ENCODE assay signal across 11 cellular contexts in the genomic region with DNA sequence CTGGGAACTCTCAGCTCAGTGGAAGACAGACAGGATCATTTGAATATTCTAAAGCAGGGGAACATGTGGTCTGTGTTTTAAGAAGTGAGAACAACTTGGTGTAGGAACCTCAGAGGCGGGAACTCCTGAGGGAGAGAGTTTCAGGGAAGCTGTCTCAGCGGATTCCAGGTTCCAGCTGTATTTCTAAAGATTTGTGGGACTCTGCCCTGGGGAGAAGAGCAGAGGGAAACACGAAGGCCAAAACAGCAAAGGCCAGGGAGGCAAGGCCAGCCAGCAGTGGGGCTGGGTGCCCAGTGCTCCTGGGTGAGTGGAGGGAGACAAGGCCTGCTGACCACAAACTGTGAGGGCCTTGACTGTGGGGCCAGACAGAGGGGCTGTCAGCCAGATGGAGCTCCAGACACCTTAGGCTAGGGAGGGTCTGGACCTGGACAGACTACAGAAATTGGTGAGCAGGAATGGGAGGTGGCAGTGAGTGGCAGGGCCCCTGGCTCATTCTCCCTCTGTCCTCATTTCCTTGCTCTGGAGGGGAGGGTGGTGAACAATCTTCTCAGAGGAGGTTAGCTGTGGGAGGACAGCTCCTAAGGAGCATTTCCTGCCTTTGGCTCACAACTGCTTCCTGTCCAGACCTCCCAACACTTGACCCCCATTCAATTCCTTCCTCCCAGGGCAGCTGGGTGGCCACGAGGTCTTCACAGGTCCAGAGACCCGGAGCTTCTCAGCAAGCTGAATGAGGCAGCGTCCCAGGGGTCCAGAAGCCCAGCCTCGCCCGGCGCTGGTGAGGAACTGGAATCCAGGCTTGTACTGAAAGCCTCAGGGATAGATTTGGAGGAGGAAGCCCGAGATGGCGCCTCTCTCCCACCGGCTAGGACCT. TPM values are rescaled to one million over a fixed set of nuclear protein-coding genes. Genes with fewer than 3 reads are reported as not detected.
DNase-seq lines count a peak whose midpoint lies in the region; ATAC-seq, FAIRE-seq and TF ChIP-seq lines count a peak whose summit lies in the region.
"Had no signal": no experiment of that assay in that cellular context is flagged by ENCODE, and none has a peak within 500 bp of the region (broad histone marks: within the 10 kb centered on the region; RNA-seq: fewer than 3 reads in every experiment).

No MANE protein-coding gene starts in this region.

- no peak overlapping the region for H3K4me2 ChIP-seq in skeletal muscle satellite cell (ENCODE audit: low read length)

- no peaks in the 10 kb centered on the region for H3K36me3 ChIP-seq in left ventricle myocardium inferior
- no peaks in the 10 kb centered on the region for H3K36me3 ChIP-seq in skeletal muscle satellite cell (ENCODE audit: insufficient read depth, low read length)
- no peaks in the 10 kb centered on the region for H3K36me3 ChIP-seq in esophagus squamous epithelium

- TF ChIP-seq CTCF in left ventricle myocardium inferior (IDR thresholded peaks at IDR 0.05; ENCODE audit: borderline replicate concordance) (no peak), esophagus squamous epithelium (IDR thresholded peaks at IDR 0.05) (no peak)

- no peak overlapping the region for H3K4me3 Mint-ChIP-seq in T-helper 17 cell
- H3K4me3 Mint-ChIP-seq: activated naive CD4-positive, alpha-beta T cell treated with anti-CD3 and anti-CD28 coated beads, Interleukin-2, amount 50 U/mL, for 24 hours had no signal

- H3K4me3 ChIP-seq in left ventricle myocardium inferior (no peak overlapping the region), skeletal muscle satellite cell (ENCODE audit: low read length) (no peak overlapping the region), esophagus squamous epithelium (no peak overlapping the region)

- H3K9me3 ChIP-seq in left ventricle myocardium inferior (replicated peaks) (no peaks in the 10 kb centered on the region), skeletal muscle satellite cell (replicated peaks; ENCODE audit: low read length) (no peaks in the 10 kb centered on the region), esophagus squamous epithelium (no peaks in the 10 kb centered on the region), T-helper 17 cell (ENCODE audit: control insufficient read depth, low read length, poor library complexity, severe bottlenecking) (no peaks in the 10 kb centered on the region)

- peaks cover 4% of the 10 kb centered on the region for H3K36me3 Mint-ChIP-seq in T-helper 17 cell (ENCODE audit: low read depth)
- H3K36me3 Mint-ChIP-seq: activated naive CD4-positive, alpha-beta T cell treated with anti-CD3 and anti-CD28 coated beads, Interleukin-2, amount 50 U/mL, for 24 hours had no signal

- H3K4me1 ChIP-seq in left ventricle myocardium inferior (peaks cover 7% of the 10 kb centered on the region), skeletal muscle satellite cell (ENCODE audit: control insufficient read depth, insufficient read depth, low read length) (peaks cover 16% of the 10 kb centered on the region), esophagus squamous epithelium (peaks cover 6 to 11% (median 7%) of the 10 kb centered on the region in 3 donors)

- TF ChIP-seq POLR2A in GM12892 (IDR thresholded peaks at IDR 0.05; ENCODE audit: low read depth, low read length): no peak
- TF ChIP-seq POLR2A in esophagus squamous epithelium (IDR thresholded peaks at IDR 0.05): peak in 1 of 4 donors; percentile 12

- H3K4me1 Mint-ChIP-seq in T-helper 17 cell: peaks cover 8% of the 10 kb centered on the region

- H3K27me3 Mint-ChIP-seq in T-helper 17 cell: peaks cover 11% of the 10 kb centered on the region
- H3K27me3 Mint-ChIP-seq: activated naive CD4-positive, alpha-beta T cell treated with anti-CD3 and anti-CD28 coated beads, Interleukin-2, amount 50 U/mL, for 24 hours had no signal

- intact Hi-C loops in left ventricle myocardium inferior (cut with micrococcal nuclease) (no loop called here), esophagus squamous epithelium (cut with DNase I) (loop anchor here (10.0 kb wide), 1 partner anchor 142 kb away; no protein-coding TSS in a partner anchor)

- DNase-seq in GM12892 (ENCODE audit: insufficient read length): no peak
- DNase-seq in SK-N-DZ (ENCODE audit: low spot score): peak; percentile 52
- DNase-seq in left ventricle myocardium inferior: no peak
- no peak for DNase-seq in esophagus squamous epithelium (lab: John Stamatoyannopoulos, UW)
- DNase-seq in T-helper 17 cell: no peak
- DNase-seq: NCI-H748 treated with DMSO at 0.1 percent for 48 hours had no signal

- WGBS in esophagus squamous epithelium, 2 donors: 64 to 68% methylated on average over 7 to 8 of the region's 12 CpGs

- peak overlapping the region; percentile 68 for H3K27ac ChIP-seq in left ventricle myocardium inferior (replicated peaks)
- peak overlapping the region in 2 of 4 donors; percentile 35 to 36 for H3K27ac ChIP-seq in esophagus squamous epithelium
- H3K27ac ChIP-seq: HL-60 had no signal

- peak overlapping the region; percentile 36 for H3K9ac ChIP-seq in skeletal muscle satellite cell (ENCODE audit: low read depth, low read length)

- peaks cover 42% of the 10 kb centered on the region for H3K27me3 ChIP-seq in left ventricle myocardium inferior (ENCODE audit: low read depth)
- peaks cover 3% of the 10 kb centered on the region for H3K27me3 ChIP-seq in skeletal muscle satellite cell (ENCODE audit: control insufficient read depth, insufficient read depth, low read length)
- peaks cover 0 to 32% (median 0%) of the 10 kb centered on the region in 4 donors for H3K27me3 ChIP-seq in esophagus squamous epithelium

- no peak overlapping the region for H3K27ac Mint-ChIP-seq in T-helper 17 cell
- H3K27ac Mint-ChIP-seq: activated naive CD4-positive, alpha-beta T cell treated with anti-CD3 and anti-CD28 coated beads, Interleukin-2, amount 50 U/mL, for 24 hours had no signal

- peak; percentile 74 for FAIRE-seq in GM12892 (lab: Jason Lieb, UNC)

- ATAC-seq in T-helper 17 cell: no peak
- ATAC-seq in GM21737 (IDR thresholded peaks at IDR 0.05; ENCODE audit: unreplicated experiment): no peak
- no peak for ATAC-seq in GM19023 (IDR thresholded peaks at IDR 0.05; ENCODE audit: unreplicated experiment)

RNA-seq across cellular contexts. Expression of a gene that starts 21.0 kb away (rescaled TPM):
- 0.19 TPM for polyA plus RNA-seq in GM12892 (2012; ENCODE audit: missing spikeins)
- 19.7 and 19.9 TPM in 2 replicates for polyA plus RNA-seq in SK-N-DZ (2014; cell fraction: cytosol; rRNA removed)
- polyA plus RNA-seq in SK-N-DZ (2014; cell fraction: nucleus; rRNA removed): 12.7 and 14.5 TPM in 2 replicates
- 4.0 TPM for total RNA-seq in left ventricle myocardium inferior
- total RNA-seq in skeletal muscle satellite cell (2012; rRNA removed): 1.3 and 3.9 TPM in 2 replicates
- total RNA-seq in esophagus squamous epithelium: 1 to 10 TPM in 2 of 4 donors, under 1 TPM in 1, not detected in 1; 0.26 to 1.5 (median 1.3) TPM
- total RNA-seq in T-helper 17 cell: under 1 TPM in 1 of 2 donors, not detected in 1; 0.22 TPM

RNA-seq across cellular contexts. Expression of a gene that starts 33.1 kb away (rescaled TPM):
- 19.3 TPM for polyA plus RNA-seq in GM12892 (2012; ENCODE audit: missing spikeins)
- polyA plus RNA-seq in SK-N-DZ (2014; cell fraction: cytosol; rRNA removed): 16.3 and 23.3 TPM in 2 replicates
- 13.2 and 32.5 TPM in 2 replicates for polyA plus RNA-seq in SK-N-DZ (2014; cell fraction: nucleus; rRNA removed)
- total RNA-seq in left ventricle myocardium inferior (16.6 TPM), esophagus squamous epithelium (10 to 100 TPM; 15.3 to 35.5 (median 24.9) TPM), T-helper 17 cell (10 to 100 TPM; 63.4 to 79.6 TPM)
- 15.1 and 15.7 TPM in 2 replicates for total RNA-seq in skeletal muscle satellite cell (2012; rRNA removed)
